Comparison of ENCODE assay signal across 8 cellular contexts in genomic region chr16:83899978-83900377, GRCh38. TPM values are rescaled to one million over a fixed set of nuclear protein-coding genes. Genes with fewer than 3 reads are reported as not detected.
A peak's percentile ranks its signal among the peaks of the same experiment; 100 is the strongest.
DNase-seq lines count a peak whose midpoint lies in the region; ATAC-seq and TF ChIP-seq lines count a peak whose summit lies in the region.

No MANE protein-coding gene starts in this region.

- TF ChIP-seq CTCF in CD4-positive, alpha-beta T cell (IDR thresholded peaks at IDR 0.05) = no peak
- TF ChIP-seq CTCF in PC-3 (conservative IDR thresholded peaks at IDR 0.05; ENCODE audit: low read depth, low read length) (no peak), endothelial cell (IDR thresholded peaks at IDR 0.05; ENCODE audit: unreplicated experiment) (no peak), GM13976 (IDR thresholded peaks at IDR 0.05; ENCODE audit: borderline replicate concordance, control extremely low read depth, extremely low read depth, insufficient read depth, missing control alignments) (no peak)

- no peaks in the 10 kb centered on the region for H3K27me3 Mint-ChIP-seq in CD4-positive, alpha-beta T cell
- peaks cover 7% of the 10 kb centered on the region for H3K27me3 Mint-ChIP-seq in endothelial cell (ENCODE audit: unreplicated experiment)

- no peaks in the 10 kb centered on the region for H4K20me1 ChIP-seq in PC-3 (ENCODE audit: low read length)

- CTCF ChIA-PET in CD4-positive, alpha-beta T cell (lab: Charles Lee) = interaction anchor here (0.9 kb wide), 1 partner anchor 287 kb away, joined by 3 read pairs; the partner anchor contains the start of gene TAF1C
- CTCF ChIA-PET in PC-3 (lab: Charles Lee) = no interaction called here

- H3K9ac ChIP-seq in PC-3 (ENCODE audit: low read length) = no peak overlapping the region
- H3K9ac ChIP-seq in neuronal stem cell (ENCODE audit: low read depth, low read length, poor library complexity) = no peak overlapping the region

- in situ Hi-C loops in GM13976 (cut with MboI; ENCODE audit: low sequenced_read_pairs, unreplicated experiment) = no loop called here

- no peak overlapping the region for H2BK5ac ChIP-seq in neuronal stem cell (ENCODE audit: low read length)

- H3K79me1 ChIP-seq in neuronal stem cell (ENCODE audit: low read depth, low read length) = no peaks in the 10 kb centered on the region

- H2BK120ac ChIP-seq in neuronal stem cell (ENCODE audit: low read depth, low read length) = no peak overlapping the region

- no peak overlapping the region for H3K4ac ChIP-seq in neuronal stem cell (ENCODE audit: low read length)

- no peaks in the 10 kb centered on the region for H3K79me2 ChIP-seq in PC-3 (ENCODE audit: low read length)

- TSS peak; percentile 38 for BruUV-seq in PC-3 (replicated peaks; lab: Mats Ljungman, UMichigan)

- H3F3A ChIP-seq in PC-3 (ENCODE audit: low read length, unreplicated experiment) = no peaks in the 10 kb centered on the region

- H3K27ac ChIP-seq in CD4-positive, alpha-beta T cell (ENCODE audit: low read depth, low read length) = no peak overlapping the region
- H3K27ac ChIP-seq in PC-3 (ENCODE audit: low read length) (no peak overlapping the region), neuronal stem cell (replicated peaks; ENCODE audit: low read length) (no peak overlapping the region)

- H2AFZ ChIP-seq in PC-3 (ENCODE audit: low read length) = peak overlapping the region; percentile 75; the same call in 1 of the 2 replicates
- no peak overlapping the region for H2AFZ ChIP-seq in neuronal stem cell (ENCODE audit: low read length)

- peak overlapping the region; percentile 99 for H3K4me3 Mint-ChIP-seq in CD4-positive, alpha-beta T cell
- peak overlapping the region; percentile 95 for H3K4me3 Mint-ChIP-seq in endothelial cell (ENCODE audit: unreplicated experiment)

- no peak overlapping the region for H4K91ac ChIP-seq in neuronal stem cell (ENCODE audit: low read depth, low read length, poor library complexity)

- H3K36me3 ChIP-seq in PC-3 (ENCODE audit: low read depth, low read length) (no peaks in the 10 kb centered on the region), neuronal stem cell (replicated peaks in 1 of 2; ENCODE audit: control insufficient read depth in 2 of 2, insufficient read depth in 2 of 2, low read length in 2 of 2) (peaks cover 0 to 6% of the 10 kb centered on the region in 2 donors)

- H2BK12ac ChIP-seq in neuronal stem cell (ENCODE audit: low read length) = no peak overlapping the region

- H3K27me3 ChIP-seq in CD4-positive, alpha-beta T cell (ENCODE audit: control insufficient read depth, insufficient read depth, low read length) = no peaks in the 10 kb centered on the region
- no peaks in the 10 kb centered on the region for H3K27me3 ChIP-seq in PC-3 (ENCODE audit: low read length)
- peaks cover 0 to 5% (median 0%) of the 10 kb centered on the region in 3 experiments for H3K27me3 ChIP-seq in neuronal stem cell (ENCODE audit: control insufficient read depth in 3 of 3, insufficient read depth in 3 of 3, low read depth in 1 of 3, low read length in 3 of 3)

- peaks cover 15% of the 10 kb centered on the region for H3K36me3 Mint-ChIP-seq in CD4-positive, alpha-beta T cell (ENCODE audit: low read depth)
- H3K36me3 Mint-ChIP-seq in endothelial cell (ENCODE audit: low read depth, unreplicated experiment) = no peaks in the 10 kb centered on the region

- peak overlapping the region; percentile 83 for H3K27ac Mint-ChIP-seq in CD4-positive, alpha-beta T cell
- H3K27ac Mint-ChIP-seq in endothelial cell (ENCODE audit: unreplicated experiment) = peak overlapping the region; percentile 68

- no peak for ATAC-seq in CD4-positive, alpha-beta T cell (ENCODE audit: poor library complexity)
- ATAC-seq in PC-3 = no peak
- ATAC-seq in HG02981 (IDR thresholded peaks at IDR 0.05; ENCODE audit: unreplicated experiment) = no peak

- no peak overlapping the region for H2BK15ac ChIP-seq in neuronal stem cell (ENCODE audit: low read length)

- H3K9me3 Mint-ChIP-seq in CD4-positive, alpha-beta T cell = no peaks in the 10 kb centered on the region
- H3K9me3 Mint-ChIP-seq in endothelial cell (ENCODE audit: unreplicated experiment) = no peaks in the 10 kb centered on the region

- H3K4me2 ChIP-seq in PC-3 (ENCODE audit: low read length) = peak overlapping the region; percentile 93
- peak overlapping the region; percentile 73 for H3K4me2 ChIP-seq in neuronal stem cell (ENCODE audit: insufficient read depth, low read length, poor library complexity, severe bottlenecking)

- intact Hi-C loops in CD4-positive, alpha-beta T cell (cut with DNase I, micrococcal nuclease) = loop anchor here (2.0 to 5.0 kb wide), 2 partner anchors 93 kb away; partner anchors contain the start of gene HSBP1 (in 2 of the 2)
- intact Hi-C loops in PC-3 (cut with micrococcal nuclease) = no loop called here

- no peaks in the 10 kb centered on the region for H3K9me3 ChIP-seq in CD4-positive, alpha-beta T cell (ENCODE audit: control insufficient read depth, low read length)
- H3K9me3 ChIP-seq in PC-3 (ENCODE audit: low read length) (no peaks in the 10 kb centered on the region), neuronal stem cell (replicated peaks in 1 of 2; ENCODE audit: control insufficient read depth in 2 of 2, insufficient read depth in 1 of 2, low read depth in 1 of 2, low read length in 2 of 2) (no peaks in the 10 kb centered on the region)

- no peak for DNase-seq in CD4-positive, alpha-beta T cell
- DNase-seq in PC-3 (no peak), endothelial cell (ENCODE audit: low spot score) (no peak), neuronal stem cell (ENCODE audit: low spot score) (no peak), GM13976 (ENCODE audit: low spot score) (no peak)
- no peak for DNase-seq in stimulated activated CD4-positive, alpha-beta T cell treated with anti-CD3 and anti-CD28 coated beads, Interleukin-4, amount 100 ng/mL, for 1 hour
- no peak for DNase-seq in activated CD8-positive, alpha-beta memory T cell treated with anti-CD3 and anti-CD28 coated beads, Interleukin-2, amount 50 U/mL, for 48 hours

- no peak overlapping the region for H2AK5ac ChIP-seq in neuronal stem cell (ENCODE audit: low read depth, low read length)

- H3K9me2 ChIP-seq in PC-3 (replicated peaks; ENCODE audit: low read length) = no peaks in the 10 kb centered on the region

- H3K4me1 Mint-ChIP-seq in CD4-positive, alpha-beta T cell (ENCODE audit: low read depth) = peaks cover 48% of the 10 kb centered on the region
- H3K4me1 Mint-ChIP-seq in endothelial cell (ENCODE audit: unreplicated experiment) = peaks cover 9% of the 10 kb centered on the region

- no peak overlapping the region for H3K18ac ChIP-seq in neuronal stem cell (ENCODE audit: low read length)

- WGBS in neuronal stem cell (ENCODE audit: extremely low coverage in 2 of 2, insufficient read length in 2 of 2, insufficient replicate concordance in 1 of 2), 2 donors = no CpG with 5 or more reads among the region's 3 CpGs

- H3K4me1 ChIP-seq in PC-3 (ENCODE audit: insufficient read depth, low read length) = peaks cover 7% of the 10 kb centered on the region
- peaks cover 7 to 16% of the 10 kb centered on the region in 2 donors for H3K4me1 ChIP-seq in neuronal stem cell (ENCODE audit: control insufficient read depth in 2 of 2, insufficient read depth in 1 of 2, low read depth in 1 of 2, low read length in 2 of 2)

- H3K14ac ChIP-seq in neuronal stem cell (ENCODE audit: low read length) = no peak overlapping the region

- H3K23ac ChIP-seq in neuronal stem cell (ENCODE audit: low read depth, low read length, poor library complexity) = no peak overlapping the region

- H4K8ac ChIP-seq in neuronal stem cell (ENCODE audit: low read depth, low read length) = no peak overlapping the region

- POLR2A ChIA-PET in CD4-positive, alpha-beta T cell (lab: Charles Lee) = interaction anchor here (0.6 to 1.4 kb wide), 3 partner anchors 13 to 287 kb away, joined by 3 to 6 read pairs (median 3); partner anchors contain the start of genes HSBP1 and TAF1C
- POLR2A ChIA-PET in PC-3 (lab: Charles Lee; ENCODE audit: unreplicated experiment) = no interaction called here

- peak overlapping the region; percentile 69 for H3K4me3 ChIP-seq in PC-3 (ENCODE audit: low read length)
- peak overlapping the region; percentile 27 to 84 for H3K4me3 ChIP-seq in neuronal stem cell (ENCODE audit: low read length in 2 of 2)

RNA-seq across cellular contexts. Expression of gene MLYCD, which starts 1.1 kb away (rescaled TPM):
- total RNA-seq in CD4-positive, alpha-beta T cell = 1 to 10 TPM; 4.7 to 5.3 TPM
- total RNA-seq in PC-3 (2014; rRNA removed) (0.95 and 1.2 TPM in 2 replicates), endothelial cell (ENCODE audit: unreplicated experiment) (3.0 TPM)
- 1.1 TPM for polyA plus RNA-seq in neuronal stem cell (2013, experiment 1 of 2)
- 1.2 TPM for polyA plus RNA-seq in neuronal stem cell (2013, experiment 2 of 2)

RNA-seq across cellular contexts. Expression of gene OSGIN1, which starts 53.1 kb away (rescaled TPM):
- total RNA-seq in CD4-positive, alpha-beta T cell = 1 to 10 TPM; 2.1 to 2.6 TPM
- 6.6 and 9.8 TPM in 2 replicates for total RNA-seq in PC-3 (2014; rRNA removed)
- 0.31 TPM for total RNA-seq in endothelial cell (ENCODE audit: unreplicated experiment)
- polyA plus RNA-seq in neuronal stem cell (2013, experiment 1 of 2) = 0.20 TPM
- polyA plus RNA-seq in neuronal stem cell (2013, experiment 2 of 2) = 0.25 TPM
